1 cellular context compared by ENCODE assay signal in the genomic region with DNA sequence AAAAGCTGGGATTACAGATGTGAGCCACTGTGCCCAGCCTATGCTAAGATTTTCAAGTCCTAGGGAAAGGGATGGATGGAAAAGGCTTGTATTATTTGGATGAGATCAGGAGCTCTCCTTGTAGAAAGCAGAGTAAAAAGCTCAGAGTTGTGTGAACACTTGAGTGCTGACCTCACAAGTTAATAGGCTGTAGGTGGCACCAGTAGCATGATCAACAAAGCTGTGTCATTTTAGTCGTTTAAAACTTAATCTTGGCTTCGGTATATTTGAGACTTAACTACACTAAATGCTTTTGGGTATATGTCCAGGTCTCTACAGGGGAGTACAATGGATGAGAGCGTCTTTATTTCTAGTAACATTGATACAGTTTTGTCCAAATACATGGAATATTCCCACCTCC.
TF ChIP-seq lines count a peak whose summit lies in the region.

No MANE protein-coding gene starts in this region.

TF ChIP-seq in WTC11, 78 proteins besides CTCF, POLR2A, EP300 and RAD21 (continued from another document):
- no peak for TF ChIP-seq NFATC4 (CRISPR knock-in tag; IDR thresholded peaks at IDR 0.05)
- TF ChIP-seq, protein P1, sequence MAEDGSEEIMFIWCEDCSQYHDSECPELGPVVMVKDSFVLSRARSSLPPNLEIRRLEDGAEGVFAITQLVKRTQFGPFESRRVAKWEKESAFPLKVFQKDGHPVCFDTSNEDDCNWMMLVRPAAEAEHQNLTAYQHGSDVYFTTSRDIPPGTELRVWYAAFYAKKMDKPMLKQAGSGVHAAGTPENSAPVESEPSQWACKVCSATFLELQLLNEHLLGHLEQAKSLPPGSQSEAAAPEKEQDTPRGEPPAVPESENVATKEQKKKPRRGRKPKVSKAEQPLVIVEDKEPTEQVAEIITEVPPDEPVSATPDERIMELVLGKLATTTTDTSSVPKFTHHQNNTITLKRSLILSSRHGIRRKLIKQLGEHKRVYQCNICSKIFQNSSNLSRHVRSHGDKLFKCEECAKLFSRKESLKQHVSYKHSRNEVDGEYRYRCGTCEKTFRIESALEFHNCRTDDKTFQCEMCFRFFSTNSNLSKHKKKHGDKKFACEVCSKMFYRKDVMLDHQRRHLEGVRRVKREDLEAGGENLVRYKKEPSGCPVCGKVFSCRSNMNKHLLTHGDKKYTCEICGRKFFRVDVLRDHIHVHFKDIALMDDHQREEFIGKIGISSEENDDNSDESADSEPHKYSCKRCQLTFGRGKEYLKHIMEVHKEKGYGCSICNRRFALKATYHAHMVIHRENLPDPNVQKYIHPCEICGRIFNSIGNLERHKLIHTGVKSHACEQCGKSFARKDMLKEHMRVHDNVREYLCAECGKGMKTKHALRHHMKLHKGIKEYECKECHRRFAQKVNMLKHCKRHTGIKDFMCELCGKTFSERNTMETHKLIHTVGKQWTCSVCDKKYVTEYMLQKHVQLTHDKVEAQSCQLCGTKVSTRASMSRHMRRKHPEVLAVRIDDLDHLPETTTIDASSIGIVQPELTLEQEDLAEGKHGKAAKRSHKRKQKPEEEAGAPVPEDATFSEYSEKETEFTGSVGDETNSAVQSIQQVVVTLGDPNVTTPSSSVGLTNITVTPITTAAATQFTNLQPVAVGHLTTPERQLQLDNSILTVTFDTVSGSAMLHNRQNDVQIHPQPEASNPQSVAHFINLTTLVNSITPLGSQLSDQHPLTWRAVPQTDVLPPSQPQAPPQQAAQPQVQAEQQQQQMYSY (CRISPR knock-in tag; IDR thresholded peaks at IDR 0.05), result no peak
- TF ChIP-seq, protein P2, sequence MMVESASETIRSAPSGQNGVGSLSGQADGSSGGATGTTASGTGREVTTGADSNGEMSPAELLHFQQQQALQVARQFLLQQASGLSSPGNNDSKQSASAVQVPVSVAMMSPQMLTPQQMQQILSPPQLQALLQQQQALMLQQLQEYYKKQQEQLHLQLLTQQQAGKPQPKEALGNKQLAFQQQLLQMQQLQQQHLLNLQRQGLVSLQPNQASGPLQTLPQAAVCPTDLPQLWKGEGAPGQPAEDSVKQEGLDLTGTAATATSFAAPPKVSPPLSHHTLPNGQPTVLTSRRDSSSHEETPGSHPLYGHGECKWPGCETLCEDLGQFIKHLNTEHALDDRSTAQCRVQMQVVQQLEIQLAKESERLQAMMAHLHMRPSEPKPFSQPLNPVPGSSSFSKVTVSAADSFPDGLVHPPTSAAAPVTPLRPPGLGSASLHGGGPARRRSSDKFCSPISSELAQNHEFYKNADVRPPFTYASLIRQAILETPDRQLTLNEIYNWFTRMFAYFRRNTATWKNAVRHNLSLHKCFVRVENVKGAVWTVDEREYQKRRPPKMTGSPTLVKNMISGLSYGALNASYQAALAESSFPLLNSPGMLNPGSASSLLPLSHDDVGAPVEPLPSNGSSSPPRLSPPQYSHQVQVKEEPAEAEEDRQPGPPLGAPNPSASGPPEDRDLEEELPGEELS (CRISPR knock-in tag; IDR thresholded peaks at IDR 0.05), result no peak
- TF ChIP-seq SP1 (CRISPR knock-in tag; conservative IDR thresholded peaks at IDR 0.05), result no peak
- no peak for TF ChIP-seq MYBL2 (CRISPR knock-in tag; IDR thresholded peaks at IDR 0.05)
- no peak for TF ChIP-seq EMX1 (CRISPR knock-in tag; IDR thresholded peaks at IDR 0.05)
- TF ChIP-seq SMAD3 (CRISPR knock-in tag; IDR thresholded peaks at IDR 0.05; ENCODE audit: borderline replicate concordance), result no peak
- no peak for TF ChIP-seq NFYB (CRISPR knock-in tag; conservative IDR thresholded peaks at IDR 0.05; ENCODE audit: low read depth)
- TF ChIP-seq, protein P3, sequence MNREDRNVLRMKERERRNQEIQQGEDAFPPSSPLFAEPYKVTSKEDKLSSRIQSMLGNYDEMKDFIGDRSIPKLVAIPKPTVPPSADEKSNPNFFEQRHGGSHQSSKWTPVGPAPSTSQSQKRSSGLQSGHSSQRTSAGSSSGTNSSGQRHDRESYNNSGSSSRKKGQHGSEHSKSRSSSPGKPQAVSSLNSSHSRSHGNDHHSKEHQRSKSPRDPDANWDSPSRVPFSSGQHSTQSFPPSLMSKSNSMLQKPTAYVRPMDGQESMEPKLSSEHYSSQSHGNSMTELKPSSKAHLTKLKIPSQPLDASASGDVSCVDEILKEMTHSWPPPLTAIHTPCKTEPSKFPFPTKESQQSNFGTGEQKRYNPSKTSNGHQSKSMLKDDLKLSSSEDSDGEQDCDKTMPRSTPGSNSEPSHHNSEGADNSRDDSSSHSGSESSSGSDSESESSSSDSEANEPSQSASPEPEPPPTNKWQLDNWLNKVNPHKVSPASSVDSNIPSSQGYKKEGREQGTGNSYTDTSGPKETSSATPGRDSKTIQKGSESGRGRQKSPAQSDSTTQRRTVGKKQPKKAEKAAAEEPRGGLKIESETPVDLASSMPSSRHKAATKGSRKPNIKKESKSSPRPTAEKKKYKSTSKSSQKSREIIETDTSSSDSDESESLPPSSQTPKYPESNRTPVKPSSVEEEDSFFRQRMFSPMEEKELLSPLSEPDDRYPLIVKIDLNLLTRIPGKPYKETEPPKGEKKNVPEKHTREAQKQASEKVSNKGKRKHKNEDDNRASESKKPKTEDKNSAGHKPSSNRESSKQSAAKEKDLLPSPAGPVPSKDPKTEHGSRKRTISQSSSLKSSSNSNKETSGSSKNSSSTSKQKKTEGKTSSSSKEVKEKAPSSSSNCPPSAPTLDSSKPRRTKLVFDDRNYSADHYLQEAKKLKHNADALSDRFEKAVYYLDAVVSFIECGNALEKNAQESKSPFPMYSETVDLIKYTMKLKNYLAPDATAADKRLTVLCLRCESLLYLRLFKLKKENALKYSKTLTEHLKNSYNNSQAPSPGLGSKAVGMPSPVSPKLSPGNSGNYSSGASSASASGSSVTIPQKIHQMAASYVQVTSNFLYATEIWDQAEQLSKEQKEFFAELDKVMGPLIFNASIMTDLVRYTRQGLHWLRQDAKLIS (CRISPR knock-in tag; IDR thresholded peaks at IDR 0.05; ENCODE audit: borderline replicate concordance), result no peak
- TF ChIP-seq FOXP1 (CRISPR knock-in tag; IDR thresholded peaks at IDR 0.05; ENCODE audit: borderline replicate concordance), result no peak
TF ChIP-seq in WTC11: peak in this region for 0.
